In the genomic region with DNA sequence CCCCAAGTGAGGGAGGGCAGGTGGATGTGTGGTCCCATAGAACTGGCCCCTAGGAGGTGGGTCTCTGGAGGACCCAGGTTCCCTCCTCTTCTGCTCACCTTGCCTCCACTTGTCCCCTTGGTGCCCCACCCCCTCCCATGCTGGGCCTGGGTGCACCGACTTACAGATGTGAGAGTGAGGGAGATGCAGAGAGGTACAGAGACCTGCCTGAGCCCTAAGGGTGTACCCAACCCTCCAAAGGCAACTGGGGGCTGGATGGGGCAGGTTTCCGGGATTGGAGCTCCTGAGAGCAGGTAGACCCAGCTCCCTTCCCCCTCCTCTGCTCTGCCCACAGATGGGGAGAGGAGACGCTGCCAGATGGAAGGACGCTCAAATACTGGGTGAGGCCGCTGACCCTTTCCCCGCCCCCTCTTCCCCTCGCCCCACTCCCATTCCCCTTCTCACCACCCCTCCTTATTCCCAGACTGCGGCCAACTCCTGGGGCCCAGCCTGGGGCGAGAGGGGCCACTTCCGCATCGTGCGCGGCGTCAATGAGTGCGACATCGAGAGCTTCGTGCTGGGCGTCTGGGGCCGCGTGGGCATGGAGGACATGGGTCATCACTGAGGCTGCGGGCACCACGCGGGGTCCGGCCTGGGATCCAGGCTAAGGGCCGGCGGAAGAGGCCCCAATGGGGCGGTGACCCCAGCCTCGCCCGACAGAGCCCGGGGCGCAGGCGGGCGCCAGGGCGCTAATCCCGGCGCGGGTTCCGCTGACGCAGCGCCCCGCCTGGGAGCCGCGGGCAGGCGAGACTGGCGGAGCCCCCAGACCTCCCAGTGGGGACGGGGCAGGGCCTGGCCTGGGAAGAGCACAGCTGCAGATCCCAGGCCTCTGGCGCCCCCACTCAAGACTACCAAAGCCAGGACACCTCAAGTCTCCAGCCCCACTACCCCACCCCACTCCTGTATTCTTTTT, we compare ENCODE assay signal across 21 cellular contexts. TPM values are rescaled to one million over a fixed set of nuclear protein-coding genes. Genes with fewer than 3 reads are reported as not detected.
DNase-seq lines count a peak whose midpoint lies in the region; ATAC-seq and TF ChIP-seq lines count a peak whose summit lies in the region.
"Had no signal": no experiment of that assay in that cellular context is flagged by ENCODE, and none has a peak within 500 bp of the region (broad histone marks: within the 10 kb centered on the region; RNA-seq: fewer than 3 reads in every experiment).

No MANE protein-coding gene starts in this region.

- H3K27me3 ChIP-seq in lower lobe of right lung (ENCODE audit: low read depth) (peaks cover 16% of the 10 kb centered on the region), stomach (peaks cover 0 to 6% (median 0%) of the 10 kb centered on the region in 3 donors)
- H3K27me3 ChIP-seq: BE2C, foreskin keratinocyte had no signal

- TF ChIP-seq POLR2A in stomach (IDR thresholded peaks at IDR 0.05), result no peak

- H3K4me3 Mint-ChIP-seq in Calu3 (ENCODE audit: low read depth, unreplicated experiment) (no peak overlapping the region), WTC11 (peak overlapping the region; percentile 35)
- H3K4me3 Mint-ChIP-seq: activated naive CD8-positive, alpha-beta T cell; effector memory CD8-positive, alpha-beta T cell; T-helper 2 cell treated with Interferon-gamma antibody and Interleukin-4, amounts not matched to agents 5 μg/mL and 100 μg/mL, for 36 hours had no signal

- H3K4me1 ChIP-seq in lower lobe of right lung, result peaks cover 51% of the 10 kb centered on the region
- peaks cover 51 to 81% (median 72%) of the 10 kb centered on the region in 4 donors for H3K4me1 ChIP-seq in stomach

- CTCF ChIA-PET in Calu3 (lab: Charles Lee), result no interaction called here
- CTCF ChIA-PET in WTC11 (lab: Charles Lee), result interaction anchor here (0.6 to 2.1 kb wide), 7 partner anchors 9 to 202 kb away, joined by 3 to 10 read pairs (median 5); no protein-coding TSS in a partner anchor

- H3K4me1 Mint-ChIP-seq in Calu3 (ENCODE audit: low read depth, unreplicated experiment) (peaks cover 27% of the 10 kb centered on the region), WTC11 (peaks cover 32% of the 10 kb centered on the region)

- DNase-seq in Calu3 (no peak), WTC11 (ENCODE audit: low spot score) (no peak), lower lobe of right lung (no peak), stomach (no peak), NCI-H1105 treated with DMSO at 0.1 percent for 48 hours (lab: John Stamatoyannopoulos, UW) (no peak), UCSD-AML1 (lab: John Stamatoyannopoulos, UW; ENCODE audit: unreplicated experiment) (no peak), dermis blood vessel endothelial cell (no peak)
- DNase-seq: activated CD4-positive, alpha-beta T cell treated with anti-CD3 and anti-CD28 coated beads for 1 hour; BE2C; DMS53; effector memory CD8-positive, alpha-beta T cell; foreskin keratinocyte; Karpas-422; NCI-H146; NCI-H2227 treated with DMSO at 0.1 percent for 48 hours; stimulated activated naive CD4-positive, alpha-beta T cell treated with Interleukin-2 at 50 U/mL for 16 hours had no signal

- H3K27ac Mint-ChIP-seq in Calu3 (ENCODE audit: unreplicated experiment) (no peak overlapping the region), WTC11 (no peak overlapping the region)
- H3K27ac Mint-ChIP-seq: activated naive CD8-positive, alpha-beta T cell; effector memory CD8-positive, alpha-beta T cell; T-helper 2 cell treated with Interferon-gamma antibody and Interleukin-4, amounts not matched to agents 5 μg/mL and 100 μg/mL, for 36 hours had no signal

- TSS peak; percentile 46 for BruUV-seq in Calu3 (replicated peaks; lab: Mats Ljungman, UMichigan)

- intact Hi-C loops in Calu3 (cut with micrococcal nuclease; ENCODE audit: unreplicated experiment), result no loop called here
- intact Hi-C loops in lower lobe of right lung (cut with DNase I), result no loop called here
- intact Hi-C loops in stomach (cut with DNase I; ENCODE audit: low total_unique reads), result no loop called here

- H3K9me3 Mint-ChIP-seq in Calu3 (ENCODE audit: low read depth, unreplicated experiment) (no peaks in the 10 kb centered on the region), WTC11 (no peaks in the 10 kb centered on the region)
- H3K9me3 Mint-ChIP-seq: effector memory CD8-positive, alpha-beta T cell; T-helper 2 cell treated with Interferon-gamma antibody and Interleukin-4, amounts not matched to agents 5 μg/mL and 100 μg/mL, for 36 hours had no signal

- H3K27me3 Mint-ChIP-seq in Calu3 (ENCODE audit: unreplicated experiment) (no peaks in the 10 kb centered on the region), WTC11 (ENCODE audit: low read depth) (peaks cover 23% of the 10 kb centered on the region)

- 60 to 87% (median 74%) methylated on average over 20 to 47 of the region's 47 CpGs for WGBS in stomach, 5 donors

- ATAC-seq in WTC11 (no peak), lower lobe of right lung (no peak), SK-N-SH treated with all-trans-retinoic acid at 6 μM for 48 hours (no peak)
- ATAC-seq: effector memory CD8-positive, alpha-beta T cell had no signal

- peak overlapping the region; percentile 90 for H3K27ac ChIP-seq in lower lobe of right lung
- peak overlapping the region in 4 of 5 donors; percentile 79 to 92 (median 84) for H3K27ac ChIP-seq in stomach
- H3K27ac ChIP-seq: neutrophil had no signal

- H3K9me3 ChIP-seq in lower lobe of right lung (no peaks in the 10 kb centered on the region), stomach (no peaks in the 10 kb centered on the region)
- H3K9me3 ChIP-seq: BE2C, neutrophil had no signal

- no peak for TF ChIP-seq EP300 in stomach (IDR thresholded peaks at IDR 0.05)

- H3K36me3 ChIP-seq in lower lobe of right lung (peaks cover 29% of the 10 kb centered on the region), stomach (peaks cover 18 to 44% (median 35%) of the 10 kb centered on the region in 4 donors)
- H3K36me3 ChIP-seq: BE2C, neutrophil had no signal

- H3K36me3 Mint-ChIP-seq in Calu3 (ENCODE audit: insufficient read depth, unreplicated experiment) (peaks cover 42% of the 10 kb centered on the region), WTC11 (no peaks in the 10 kb centered on the region)
- H3K36me3 Mint-ChIP-seq: activated naive CD8-positive, alpha-beta T cell had no signal

- POLR2A ChIA-PET in WTC11 (lab: Charles Lee), result interaction anchor here (1.0 kb wide), 1 partner anchor 119 kb away, joined by 3 read pairs; no protein-coding TSS in a partner anchor

- H3K4me3 ChIP-seq in lower lobe of right lung (no peak overlapping the region), stomach (no peak overlapping the region)

- TF ChIP-seq CTCF in Calu3 (IDR thresholded peaks at IDR 0.05; ENCODE audit: unreplicated experiment) (no peak), WTC11 (IDR thresholded peaks at IDR 0.05) (no peak), lower lobe of right lung (IDR thresholded peaks at IDR 0.05) (no peak), stomach (IDR thresholded peaks at IDR 0.05) (no peak)

TF ChIP-seq in WTC11, 78 proteins besides CTCF, POLR2A, EP300 and RAD21 (continues in another document):
- TF ChIP-seq, protein P1, sequence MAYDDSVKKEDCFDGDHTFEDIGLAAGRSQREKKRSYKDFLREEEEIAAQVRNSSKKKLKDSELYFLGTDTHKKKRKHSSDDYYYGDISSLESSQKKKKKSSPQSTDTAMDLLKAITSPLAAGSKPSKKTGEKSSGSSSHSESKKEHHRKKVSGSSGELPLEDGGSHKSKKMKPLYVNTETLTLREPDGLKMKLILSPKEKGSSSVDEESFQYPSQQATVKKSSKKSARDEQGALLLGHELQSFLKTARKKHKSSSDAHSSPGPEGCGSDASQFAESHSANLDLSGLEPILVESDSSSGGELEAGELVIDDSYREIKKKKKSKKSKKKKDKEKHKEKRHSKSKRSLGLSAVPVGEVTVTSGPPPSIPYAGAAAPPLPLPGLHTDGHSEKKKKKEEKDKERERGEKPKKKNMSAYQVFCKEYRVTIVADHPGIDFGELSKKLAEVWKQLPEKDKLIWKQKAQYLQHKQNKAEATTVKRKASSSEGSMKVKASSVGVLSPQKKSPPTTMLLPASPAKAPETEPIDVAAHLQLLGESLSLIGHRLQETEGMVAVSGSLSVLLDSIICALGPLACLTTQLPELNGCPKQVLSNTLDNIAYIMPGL (CRISPR knock-in tag; IDR thresholded peaks at IDR 0.05), result peak; percentile 36; the same call in 1 of the 2 replicates

TF ChIP-seq in SK-N-SH treated with all-trans-retinoic acid at 6 μM for 48 hours, 23 proteins besides CTCF, POLR2A, EP300 and RAD21:
- TF ChIP-seq PPARA (CRISPR knock-in tag; IDR thresholded peaks at IDR 0.05; ENCODE audit: borderline replicate concordance) (no peak), ISL1 (CRISPR knock-in tag; IDR thresholded peaks at IDR 0.05) (no peak), BACH2 (CRISPR knock-in tag; IDR thresholded peaks at IDR 0.05; ENCODE audit: borderline replicate concordance) (no peak), TCF4 (CRISPR knock-in tag; IDR thresholded peaks at IDR 0.05; ENCODE audit: borderline replicate concordance) (no peak), ESRRG (CRISPR knock-in tag; IDR thresholded peaks at IDR 0.05) (no peak), SNAI2 (CRISPR knock-in tag; IDR thresholded peaks at IDR 0.05) (no peak), ARNTL (CRISPR knock-in tag; IDR thresholded peaks at IDR 0.05; ENCODE audit: borderline replicate concordance, low read depth) (no peak)

RNA-seq across cellular contexts. Expression of gene TINAGL1, which starts 10.3 kb away (rescaled TPM):
- 388 and 430 TPM in 2 replicates for total RNA-seq in Calu3 (2022)
- 7.2 to 8.4 TPM (median 8.4 TPM) in 3 replicates for total RNA-seq in WTC11 (2021)
- total RNA-seq in lower lobe of right lung, result 64.5 TPM
- total RNA-seq in stomach, result 100 to 1,000 TPM in 4 of 5 donors, 10 to 100 TPM in 1; 88.1 to 691 (median 173) TPM
- 10 to 100 TPM; 17.9 to 43.8 (median 37.6) TPM for polyA plus RNA-seq in stomach
- 418 and 719 TPM in 2 replicates for total RNA-seq in dermis blood vessel endothelial cell

RNA-seq across cellular contexts. Expression of gene HCRTR1, which starts 30.8 kb away (rescaled TPM):
- total RNA-seq in Calu3 (2022), result not detected in 2 replicates
- 0.13 to 0.23 TPM (median 0.14 TPM) in 3 replicates for total RNA-seq in WTC11 (2021)
- not detected for total RNA-seq in lower lobe of right lung
- not detected for total RNA-seq in stomach
- polyA plus RNA-seq in stomach, result not detected
- total RNA-seq in dermis blood vessel endothelial cell, result 1.2 and 4.6 TPM in 2 replicates
- total RNA-seq: bronchial epithelial cell, foreskin keratinocyte had no signal
- polyA plus RNA-seq: foreskin keratinocyte had no signal

RNA-seq across cellular contexts. Expression of gene PEF1, which starts 58.0 kb away (rescaled TPM):
- total RNA-seq in Calu3 (2022), result 61.5 and 65.2 TPM in 2 replicates
- 33.7 to 37.0 TPM (median 35.5 TPM) in 3 replicates for total RNA-seq in WTC11 (2021)
- 61.6 TPM for total RNA-seq in lower lobe of right lung
- total RNA-seq in stomach, result 10 to 100 TPM; 19.7 to 91.0 (median 69.6) TPM
- 10 to 100 TPM; 54.7 to 71.9 (median 62.7) TPM for polyA plus RNA-seq in stomach
- total RNA-seq in dermis blood vessel endothelial cell, result 145 and 159 TPM in 2 replicates
